In genomic region chrX:153705411-153706060, GRCh38 we compare ENCODE assay signal across 1 cellular context.
TF ChIP-seq lines count a peak whose summit lies in the region.

No MANE protein-coding gene starts in this region.

TF ChIP-seq in K562, 482 proteins besides CTCF, POLR2A, EP300 and RAD21:
- TF ChIP-seq ZBTB33 (CRISPR knock-in tag; IDR thresholded peaks at IDR 0.05): 0 out of 2 replicates have a peak, but pooled peaks have one; percentile 10
